In genomic region chr11:22787055-22787454, GRCh38 we compare ENCODE assay signal across 11 cellular contexts. TPM values are rescaled to one million over a fixed set of nuclear protein-coding genes. Genes with fewer than 3 reads are reported as not detected.
A peak's percentile ranks its signal among the peaks of the same experiment; 100 is the strongest.
DNase-seq lines count a peak whose midpoint lies in the region; ATAC-seq, FAIRE-seq and TF ChIP-seq lines count a peak whose summit lies in the region.
"Had no signal": no experiment of that assay in that cellular context is flagged by ENCODE, and none has a peak within 500 bp of the region (broad histone marks: within the 10 kb centered on the region; RNA-seq: fewer than 3 reads in every experiment).

No MANE protein-coding gene starts in this region.

- H4K20me1 ChIP-seq in MM.1S (ENCODE audit: insufficient read depth, low read length), result no peaks in the 10 kb centered on the region
- no peaks in the 10 kb centered on the region for H4K20me1 ChIP-seq in K562 (replicated peaks; ENCODE audit: control insufficient read depth, insufficient read depth, low read length)
- no peaks in the 10 kb centered on the region for H4K20me1 ChIP-seq in HepG2 (ENCODE audit: insufficient read depth, low read length)

- TF ChIP-seq POLR2A in K562 (conservative IDR thresholded peaks at IDR 0.05) (no peak), HepG2 (IDR thresholded peaks at IDR 0.05; ENCODE audit: insufficient read depth in 1 of 2, low read depth in 2 of 2, low read length in 2 of 2) (no peak)

- POLR2A ChIA-PET in K562 (lab: Yijun Ruan, JAX), result interaction anchor here (1.0 to 1.3 kb wide), 3 partner anchors 9 to 42 kb away, joined by 3 read pairs; no protein-coding TSS in a partner anchor
- POLR2A ChIA-PET in HepG2 (lab: Yijun Ruan, JAX), result interaction anchor here (0.8 kb wide), 1 partner anchor 162 kb away, joined by 3 read pairs; no protein-coding TSS in a partner anchor

- H3K9me3 ChIP-seq in MM.1S (replicated peaks; ENCODE audit: insufficient read depth, low read length) (no peaks in the 10 kb centered on the region), K562 (replicated peaks; ENCODE audit: control insufficient read depth, insufficient read depth, low read depth, low read length) (no peaks in the 10 kb centered on the region), HepG2 (ENCODE audit: low read length) (no peaks in the 10 kb centered on the region), colonic mucosa (no peaks in the 10 kb centered on the region)
- H3K9me3 ChIP-seq: HAP-1 had no signal

- no peak for FAIRE-seq in K562 (lab: Jason Lieb, UNC)
- FAIRE-seq in HepG2 (lab: Jason Lieb, UNC), result no peak

- no peaks in the 10 kb centered on the region for H3K27me3 ChIP-seq in MM.1S (replicated peaks; ENCODE audit: insufficient read depth, low read length)
- no peaks in the 10 kb centered on the region for H3K27me3 ChIP-seq in K562 (ENCODE audit: control insufficient read depth in 2 of 2, insufficient read depth in 2 of 2, low read length in 2 of 2)
- no peaks in the 10 kb centered on the region for H3K27me3 ChIP-seq in HepG2 (ENCODE audit: control insufficient read depth in 1 of 2, insufficient read depth in 2 of 2, low read length in 2 of 2)
- H3K27me3 ChIP-seq in colonic mucosa, result no peaks in the 10 kb centered on the region

- H3K79me2 ChIP-seq in MM.1S (ENCODE audit: low read length), result peaks cover 52% of the 10 kb centered on the region
- H3K79me2 ChIP-seq in K562 (ENCODE audit: control insufficient read depth, insufficient read depth, low read length), result no peaks in the 10 kb centered on the region
- no peaks in the 10 kb centered on the region for H3K79me2 ChIP-seq in HepG2 (ENCODE audit: insufficient read depth, low read length)

- TF ChIP-seq EP300 in K562 (IDR thresholded peaks at IDR 0.05; ENCODE audit: low read length) (no peak), HepG2 (IDR thresholded peaks at IDR 0.05; ENCODE audit: low read depth in 2 of 2, low read length in 2 of 2) (no peak), HepG2 (CRISPR knock-in tag; IDR thresholded peaks at IDR 0.05; ENCODE audit: borderline replicate concordance) (no peak)

- ATAC-seq in K562, result no peak
- ATAC-seq in HepG2, result no peak
- no peak for ATAC-seq in GM19023 (IDR thresholded peaks at IDR 0.05; ENCODE audit: unreplicated experiment)
- no peak for ATAC-seq in HG02981 (IDR thresholded peaks at IDR 0.05; ENCODE audit: unreplicated experiment)
- ATAC-seq: CD8-positive, alpha-beta T cell had no signal

- no peaks in the 10 kb centered on the region for H3K9me2 ChIP-seq in MM.1S (replicated peaks; ENCODE audit: insufficient read depth, low read length)

- H3K4me3 ChIP-seq in MM.1S (ENCODE audit: low read length) (peak overlapping the region; percentile 37), K562 (no peak overlapping the region), HepG2 (replicated peaks in 1 of 3; ENCODE audit: insufficient read depth in 1 of 3, low read depth in 2 of 3, low read length in 3 of 3) (no peak overlapping the region), colonic mucosa (no peak overlapping the region)
- H3K4me3 ChIP-seq: HAP-1 had no signal

- H2AFZ ChIP-seq in MM.1S (ENCODE audit: low read length) (no peak overlapping the region), K562 (ENCODE audit: low read depth, low read length) (no peak overlapping the region), HepG2 (ENCODE audit: low read length) (no peak overlapping the region)

- no TSS peak for BruUV-seq in K562 (replicated peaks; lab: Mats Ljungman, UMichigan)
- BruUV-seq in HepG2 (replicated peaks; lab: Mats Ljungman, UMichigan), result no TSS peak

- TF ChIP-seq CTCF in MM.1S (IDR thresholded peaks at IDR 0.05; ENCODE audit: low read length) (no peak), K562 (IDR thresholded peaks at IDR 0.05 in 2 of 3, conservative IDR thresholded peaks at IDR 0.05 in 1 of 3; ENCODE audit: insufficient read depth in 2 of 3, low read depth in 1 of 3, low read length in 3 of 3) (no peak), HepG2 (CRISPR knock-in tag; IDR thresholded peaks at IDR 0.05) (no peak), colonic mucosa (IDR thresholded peaks at IDR 0.05) (no peak)

- intact Hi-C loops in K562 (cut with micrococcal nuclease), result loop anchor here (1.0 to 10.0 kb wide), 2 partner anchors 453 to 532 kb away; no protein-coding TSS in a partner anchor
- intact Hi-C loops in HepG2 (cut with micrococcal nuclease; ENCODE audit: unreplicated experiment), result loop anchor here (1.0 to 2.0 kb wide), 5 partner anchors 52 to 452 kb away; no protein-coding TSS in a partner anchor
- intact Hi-C loops in colonic mucosa (cut with DNase I), result no loop called here

- peak overlapping the region; percentile 85 for H3K4me2 ChIP-seq in MM.1S (ENCODE audit: low read depth, low read length)
- H3K4me2 ChIP-seq in K562 (ENCODE audit: insufficient read depth, low read length), result no peak overlapping the region
- H3K4me2 ChIP-seq in HepG2 (ENCODE audit: low read depth, low read length), result no peak overlapping the region

- H3F3A ChIP-seq in MM.1S (ENCODE audit: insufficient read depth, low read length), result peaks cover 24% of the 10 kb centered on the region

- H3K9me1 ChIP-seq in K562 (ENCODE audit: control insufficient read depth, insufficient read depth, low read length), result no peaks in the 10 kb centered on the region

- in situ Hi-C loops in K562 (cut with MboI), result no loop called here
- in situ Hi-C loops in HepG2 (cut with HindIII; ENCODE audit: extremely low pct_ligation_motif_present, low pct_unique_long_range_greater_than_20kb), result loop anchor here (5.0 kb wide), 1 partner anchor 120 kb away; the partner anchor contains the start of gene GAS2

- DNase-seq in MM.1S (no peak), K562 (ENCODE audit: extremely low read depth in 1 of 4, low spot score in 3 of 4) (no peak), HepG2 (ENCODE audit: low spot score) (no peak), NCI-H1105 (lab: John Stamatoyannopoulos, UW) (no peak), colonic mucosa (no peak)
- DNase-seq: GDM1, GOT3 had no signal

- peaks cover 32% of the 10 kb centered on the region for H3K4me1 ChIP-seq in MM.1S (ENCODE audit: low read length)
- peaks cover 0 to 5% of the 10 kb centered on the region in 2 experiments; a peak in 3 of 5 replicates for H3K4me1 ChIP-seq in K562 (replicated peaks in 1 of 2; ENCODE audit: control insufficient read depth in 2 of 2, insufficient read depth in 2 of 2, low read length in 2 of 2)
- peaks cover 9% of the 10 kb centered on the region for H3K4me1 ChIP-seq in HepG2 (ENCODE audit: insufficient read depth, low read length)
- H3K4me1 ChIP-seq in colonic mucosa, result no peaks in the 10 kb centered on the region
- H3K4me1 ChIP-seq: HAP-1 had no signal

- peak overlapping the region; percentile 41; the same call in 1 of the 2 replicates for H3K9ac ChIP-seq in MM.1S (ENCODE audit: low read length)
- H3K9ac ChIP-seq in K562 (ENCODE audit: insufficient read depth in 1 of 2, low read depth in 2 of 2, low read length in 2 of 2), result no peak overlapping the region
- no peak overlapping the region for H3K9ac ChIP-seq in HepG2 (ENCODE audit: insufficient read depth, low read depth, low read length)
- no peak overlapping the region for H3K9ac ChIP-seq in colonic mucosa (ENCODE audit: low read depth in 2 of 2, low read length in 2 of 2)

- TF ChIP-seq RAD21 in K562 (CRISPR knock-in tag; conservative IDR thresholded peaks at IDR 0.05 in 1 of 2, IDR thresholded peaks at IDR 0.05 in 1 of 2) (no peak), HepG2 (CRISPR knock-in tag; IDR thresholded peaks at IDR 0.05) (no peak)

- H3K27ac ChIP-seq in MM.1S (ENCODE audit: low read length) (peak overlapping the region; percentile 66), K562 (ENCODE audit: extremely low read depth, low read depth, low read length) (no peak overlapping the region), HepG2 (ENCODE audit: extremely low read length, insufficient read depth, low read length) (no peak overlapping the region), colonic mucosa (no peak overlapping the region)

- WGBS in K562 (ENCODE audit: insufficient coverage, low coverage, missing lambda C conversion rate), result 27% methylated on average over 2 of the region's 2 CpGs
- 97% methylated on average over 2 of the region's 2 CpGs for WGBS in HepG2 (ENCODE audit: low lambda C conversion rate)

- CTCF ChIA-PET in K562 (lab: Yijun Ruan, JAX; ENCODE audit: low intra/inter-chr PET ratio) (interaction anchor here (0.7 to 2.7 kb wide), 3 partner anchors 117 to 1091 kb away, joined by 3 to 16 read pairs (median 3); no protein-coding TSS in a partner anchor), HepG2 (lab: Yijun Ruan, JAX; ENCODE audit: low intra/inter-chr PET ratio, low total read pairs) (interaction anchor here (1.1 to 1.3 kb wide), 3 partner anchors 116 to 453 kb away, joined by 4 to 5 read pairs (median 4); no protein-coding TSS in a partner anchor)

- H3K36me3 ChIP-seq in MM.1S (replicated peaks; ENCODE audit: insufficient read depth, low read length) (no peaks in the 10 kb centered on the region), K562 (ENCODE audit: control insufficient read depth, insufficient read depth, low read length) (no peaks in the 10 kb centered on the region), HepG2 (replicated peaks in 1 of 2; ENCODE audit: control insufficient read depth in 1 of 2, insufficient read depth in 2 of 2, low read length in 2 of 2) (peaks cover 0 to 1% of the 10 kb centered on the region in 2 experiments; a peak in 1 of 5 replicates), colonic mucosa (no peaks in the 10 kb centered on the region)
- H3K36me3 ChIP-seq: HAP-1 had no signal

RNA-seq across cellular contexts. Expression of gene SVIP, which starts 42.5 kb away (rescaled TPM):
- total RNA-seq in K562 (2011; cell fraction: chromatin; rRNA removed; ENCODE audit: low replicate concordance), result 3.7 and 11.4 TPM in 2 replicates
- 2.8 and 4.6 TPM in 2 replicates for total RNA-seq in K562 (2011; cell fraction: nucleolus; rRNA removed)
- 6.9 and 15.3 TPM in 2 replicates for total RNA-seq in K562 (2011; cell fraction: nucleoplasm; rRNA removed)
- total RNA-seq in K562 (2014; rRNA removed) (16.7 and 17.9 TPM in 2 replicates), K562 (2014; rRNA removed; fragmentation: Illumina TruSeq; extraction: Trizol) (51.1 and 69.5 TPM in 2 replicates), K562 (2015; rRNA removed; fragmentation: Illumina TruSeq; extraction: Trizol) (24.2 and 26.2 TPM in 2 replicates), K562 (2021) (48.0 and 58.0 TPM in 2 replicates), HepG2 (2016; rRNA removed; fragmentation: Illumina TruSeq; extraction: Trizol) (27.2 and 31.1 TPM in 2 replicates), colonic mucosa (10 to 100 TPM; 20.6 to 30.0 TPM)
- polyA plus RNA-seq in K562 (2011; rRNA removed) (21.7 and 50.5 TPM in 2 replicates), K562 (2014; fragmentation: Illumina TruSeq; extraction: Trizol) (23.2 and 23.6 TPM in 2 replicates), K562 (2014; fragmentation: Nextera tagmentation; extraction: Ambion mirVana) (10 to 100 TPM; 47.5 to 62.5 TPM), K562 (2014; rRNA removed) (27.7 and 35.2 TPM in 2 replicates), HepG2 (2011; rRNA removed) (5.8 and 6.3 TPM in 2 replicates)
- 2.7 and 4.1 TPM in 2 replicates for polyA plus RNA-seq in K562 (2011; cell fraction: cytosol; rRNA removed)
- 4.0 TPM in 2 replicates for polyA plus RNA-seq in K562 (2011; cell fraction: nucleus; rRNA removed)
- polyA plus RNA-seq in K562 (2012), result 21.8 and 30.2 TPM in 2 replicates
- 8.2 and 11.9 TPM in 2 replicates for polyA minus RNA-seq in K562 (2011; rRNA and poly(A)+ RNA removed)
- polyA minus RNA-seq in K562 (2011; cell fraction: cytosol; rRNA and poly(A)+ RNA removed), result 4.0 and 4.7 TPM in 2 replicates
- 8.1 and 10.6 TPM in 2 replicates for polyA minus RNA-seq in K562 (2011; cell fraction: nucleus; rRNA and poly(A)+ RNA removed)
- 36.5 and 46.9 TPM in 2 replicates for total RNA-seq in HepG2 (2016; cell fraction: cytosol; rRNA removed; fragmentation: Illumina TruSeq; extraction: Trizol; ENCODE audit: low read depth)
- 28.9 and 29.7 TPM in 2 replicates for total RNA-seq in HepG2 (2016; cell fraction: insoluble cytoplasmic fraction; rRNA removed; fragmentation: Illumina TruSeq; extraction: Trizol)
- total RNA-seq in HepG2 (2016; cell fraction: membrane; rRNA removed; fragmentation: Illumina TruSeq; extraction: Trizol), result 54.7 and 55.9 TPM in 2 replicates
- 10.0 and 11.5 TPM in 2 replicates for total RNA-seq in HepG2 (2016; cell fraction: nucleus; rRNA removed; fragmentation: Illumina TruSeq; extraction: Trizol)
- 1.2 and 1.7 TPM in 2 replicates for polyA plus RNA-seq in HepG2 (2011; cell fraction: cytosol; rRNA removed)
- 0.96 and 1.8 TPM in 2 replicates for polyA plus RNA-seq in HepG2 (2011; cell fraction: nucleus; rRNA removed)
- polyA plus RNA-seq in HepG2 (2012), result 11.8 and 13.4 TPM in 2 replicates
- polyA plus RNA-seq in HepG2 (2016; cell fraction: cytosol; fragmentation: Illumina TruSeq; extraction: Trizol; ENCODE audit: low read depth), result 88.9 and 123 TPM in 2 replicates
- 37.2 and 40.5 TPM in 2 replicates for polyA plus RNA-seq in HepG2 (2016; cell fraction: insoluble cytoplasmic fraction; fragmentation: Illumina TruSeq; extraction: Trizol; ENCODE audit: low read depth)
- polyA plus RNA-seq in HepG2 (2016; cell fraction: membrane; fragmentation: Illumina TruSeq; extraction: Trizol; ENCODE audit: low read depth), result 71.3 and 75.6 TPM in 2 replicates
- polyA plus RNA-seq in HepG2 (2016; cell fraction: nucleus; fragmentation: Illumina TruSeq; extraction: Trizol; ENCODE audit: insufficient read depth, low read depth), result 22.8 and 28.1 TPM in 2 replicates
- polyA minus RNA-seq in HepG2 (2011; rRNA and poly(A)+ RNA removed; ENCODE audit: low replicate concordance), result 0.98 and 1.5 TPM in 2 replicates
- 0.62 and 0.89 TPM in 2 replicates for polyA minus RNA-seq in HepG2 (2011; cell fraction: cytosol; rRNA and poly(A)+ RNA removed)
- polyA minus RNA-seq in HepG2 (2011; cell fraction: nucleus; rRNA and poly(A)+ RNA removed), result 9.3 and 12.2 TPM in 2 replicates
